ENCODE assay signal across 8 cellular contexts in genomic region chr16:55508271-55508921, GRCh38. TPM values are rescaled to one million over a fixed set of nuclear protein-coding genes. Genes with fewer than 3 reads are reported as not detected.
DNase-seq lines count a peak whose midpoint lies in the region; ATAC-seq and TF ChIP-seq lines count a peak whose summit lies in the region.
"Had no signal": no experiment of that assay in that cellular context is flagged by ENCODE, and none has a peak within 500 bp of the region (broad histone marks: within the 10 kb centered on the region; RNA-seq: fewer than 3 reads in every experiment).

No MANE protein-coding gene starts in this region.

- intact Hi-C loops in activated CD8-positive, alpha-beta T cell treated with anti-CD3 and anti-CD28 coated beads for 36 hours (cut with micrococcal nuclease): no loop called here
- intact Hi-C loops in spleen (cut with DNase I; ENCODE audit: low total_unique reads): no loop called here

- CTCF ChIA-PET in activated CD8-positive, alpha-beta T cell treated with anti-CD3 and anti-CD28 coated beads for 36 hours (lab: Charles Lee): no interaction called here

- H3K4me1 Mint-ChIP-seq in activated CD8-positive, alpha-beta T cell treated with anti-CD3 and anti-CD28 coated beads for 36 hours (ENCODE audit: low read depth): peaks cover 5% of the 10 kb centered on the region

- no peak for ATAC-seq in activated CD8-positive, alpha-beta T cell treated with anti-CD3 and anti-CD28 coated beads for 36 hours

- peak overlapping the region; percentile 91 for H3K27ac ChIP-seq in HL-60 (replicated peaks)
- no peak overlapping the region for H3K27ac ChIP-seq in hepatocyte
- peak overlapping the region in 7 of 8 donors; percentile 73 to 93 (median 84) for H3K27ac ChIP-seq in spleen

- TF ChIP-seq CTCF in HL-60 (IDR thresholded peaks at IDR 0.05; ENCODE audit: insufficient read depth, low read length) (no peak), hepatocyte (IDR thresholded peaks at IDR 0.05; ENCODE audit: poor library complexity) (no peak), spleen (IDR thresholded peaks at IDR 0.05 in 8 of 11, conservative IDR thresholded peaks at IDR 0.05 in 3 of 11) (no peak)
- no peak for TF ChIP-seq CTCF in activated CD8-positive, alpha-beta T cell treated with anti-CD3 and anti-CD28 coated beads for 36 hours (IDR thresholded peaks at IDR 0.05)

- H3K4me1 ChIP-seq in hepatocyte (ENCODE audit: insufficient read depth) (peaks cover 4% of the 10 kb centered on the region), spleen (peaks cover 0 to 42% (median 7%) of the 10 kb centered on the region in 6 donors)

- H3K36me3 ChIP-seq in hepatocyte (replicated peaks; ENCODE audit: insufficient read depth, low read depth): no peaks in the 10 kb centered on the region
- H3K36me3 ChIP-seq in spleen: peaks cover 0 to 27% (median 0%) of the 10 kb centered on the region in 6 donors

- H3K27ac Mint-ChIP-seq in activated CD8-positive, alpha-beta T cell treated with anti-CD3 and anti-CD28 coated beads for 36 hours: no peak overlapping the region

- no peaks in the 10 kb centered on the region for H3K9me2 ChIP-seq in hepatocyte (replicated peaks; ENCODE audit: insufficient read depth)

- peak in 1 of 2 experiments; percentile 78 for DNase-seq in HL-60 (ENCODE audit: low read depth in 1 of 2, low spot score in 1 of 2)
- no peak for DNase-seq in activated CD8-positive, alpha-beta T cell treated with anti-CD3 and anti-CD28 coated beads for 36 hours
- no peak for DNase-seq in hepatocyte (ENCODE audit: low spot score)
- no peak for DNase-seq in spleen
- no peak for DNase-seq in erythroblast (lab: John Stamatoyannopoulos, UW)
- no peak for DNase-seq in HUDEP-2 (lab: John Stamatoyannopoulos, UW; ENCODE audit: unreplicated experiment in 76 of 76)
- DNase-seq in activated effector memory CD4-positive, alpha-beta T cell treated with anti-CD3 and anti-CD28 coated beads, Interleukin-2, amount 50 U/mL, for 16 hours: no peak
- DNase-seq: NCI-H146 had no signal

- TF ChIP-seq POLR2A in spleen (IDR thresholded peaks at IDR 0.05) (no peak), erythroblast (IDR thresholded peaks at IDR 0.05; ENCODE audit: low read length) (no peak)

- H3K4me2 ChIP-seq in hepatocyte: peak overlapping the region; percentile 92

- H3K27me3 ChIP-seq in HL-60 (ENCODE audit: insufficient read depth, poor library complexity, severe bottlenecking): no peaks in the 10 kb centered on the region
- no peaks in the 10 kb centered on the region for H3K27me3 ChIP-seq in hepatocyte
- H3K27me3 ChIP-seq in spleen (replicated peaks in 1 of 7): peaks cover 0 to 50% (median 8%) of the 10 kb centered on the region in 7 donors

- H3K9me3 Mint-ChIP-seq in activated CD8-positive, alpha-beta T cell treated with anti-CD3 and anti-CD28 coated beads for 36 hours: peaks cover 6% of the 10 kb centered on the region

- H3K9me3 ChIP-seq in hepatocyte (ENCODE audit: low read depth) (peaks cover 15% of the 10 kb centered on the region), spleen (peaks cover 0 to 13% (median 12%) of the 10 kb centered on the region in 8 donors)

- peak overlapping the region; percentile 82 for H3K4me3 ChIP-seq in HL-60 (replicated peaks; ENCODE audit: insufficient read depth, low read length)
- peak overlapping the region; percentile 22 for H3K4me3 ChIP-seq in hepatocyte
- H3K4me3 ChIP-seq in spleen: peak overlapping the region in 6 of 8 donors; percentile 46 to 73 (median 52)

- H2AFZ ChIP-seq in hepatocyte: no peak overlapping the region

- H3K36me3 Mint-ChIP-seq in activated CD8-positive, alpha-beta T cell treated with anti-CD3 and anti-CD28 coated beads for 36 hours (ENCODE audit: low read depth): no peaks in the 10 kb centered on the region

- peak overlapping the region; percentile 26 for H3K4me3 Mint-ChIP-seq in activated CD8-positive, alpha-beta T cell treated with anti-CD3 and anti-CD28 coated beads for 36 hours

- WGBS in hepatocyte (ENCODE audit: low lambda C conversion rate, missing lambda C conversion rate): 60% methylated on average over 9 of the region's 9 CpGs
- WGBS in spleen, 5 donors: 54 to 65% (median 62%) methylated on average over 9 of the region's 9 CpGs

- POLR2A ChIA-PET in activated CD8-positive, alpha-beta T cell treated with anti-CD3 and anti-CD28 coated beads for 36 hours (lab: Charles Lee): no interaction called here

- no peaks in the 10 kb centered on the region for H4K20me1 ChIP-seq in hepatocyte (ENCODE audit: insufficient read depth, poor library complexity, severe bottlenecking)

- no peaks in the 10 kb centered on the region for H3K79me2 ChIP-seq in hepatocyte

- H3K27me3 Mint-ChIP-seq in activated CD8-positive, alpha-beta T cell treated with anti-CD3 and anti-CD28 coated beads for 36 hours: peaks cover 32% of the 10 kb centered on the region

RNA-seq across cellular contexts. Expression of gene LPCAT2, which starts 0.5 kb away (rescaled TPM):
- under 1 TPM in 1 of 2 experiments, not detected in 1; 0.16 TPM for total RNA-seq in activated CD8-positive, alpha-beta T cell treated with anti-CD3 and anti-CD28 coated beads for 36 hours
- total RNA-seq in hepatocyte (9.5 and 13.9 TPM in 2 replicates), spleen (10 to 100 TPM; 28.7 to 44.3 (median 41.7) TPM)
- polyA plus RNA-seq in hepatocyte (6.4 and 10.6 TPM in 2 replicates), spleen (1 to 10 TPM; 3.4 to 5.3 (median 4.8) TPM)

RNA-seq across cellular contexts. Expression of gene MMP2, which starts 29.4 kb away (rescaled TPM):
- total RNA-seq in activated CD8-positive, alpha-beta T cell treated with anti-CD3 and anti-CD28 coated beads for 36 hours: not detected
- total RNA-seq in hepatocyte (107 and 128 TPM in 2 replicates), spleen (100 to 1,000 TPM in 4 of 7 donors, 10 to 100 TPM in 3; 38.3 to 162 (median 102) TPM)
- polyA plus RNA-seq in hepatocyte (196 and 198 TPM in 2 replicates), spleen (10 to 100 TPM in 2 of 3 donors, 1 to 10 TPM in 1; 5.0 to 19.1 (median 10.5) TPM)

RNA-seq across cellular contexts. Expression of gene CAPNS2, which starts 58.1 kb away (rescaled TPM):
- not detected for total RNA-seq in activated CD8-positive, alpha-beta T cell treated with anti-CD3 and anti-CD28 coated beads for 36 hours
- total RNA-seq in hepatocyte: 0.30 TPM in 1 of 2 replicates, not detected in the other
- not detected in 2 replicates for polyA plus RNA-seq in hepatocyte
- 1 to 10 TPM in 5 of 7 donors, not detected in 2; 1.3 to 3.9 (median 3.0) TPM for total RNA-seq in spleen
- polyA plus RNA-seq in spleen: under 1 TPM in 1 of 3 donors, not detected in 2; 0.09 TPM

Comparison
In these comparisons a context has a peak if more than half of its experiments do, and no peak if none do; other contexts are left out.
1. H3K4me3 ChIP-seq: peak in every context shown above with its lines; median percentile 82 in HL-60; 52 in spleen; 22 in hepatocyte.
2. RNA of gene MMP2, which starts 29.4 kb away (total RNA-seq): 107 to 128 TPM in hepatocyte and 38.3 to 162 TPM in spleen; not detected in activated CD8-positive, alpha-beta T cell treated with anti-CD3 and anti-CD28 coated beads for 36 hours; every median in the first group is over 10 times any median in the second.